ENCODE assay signal across 1 cellular context in genomic region chr15:58749532-58750337, GRCh38.
A peak's percentile ranks its signal among the peaks of the same experiment; 100 is the strongest.
TF ChIP-seq lines count a peak whose summit lies in the region.

TSS of gene ADAM10 (minus strand) at chr15:58749707. CDS start at chr15:58749534, 173 bp downstream.

TF ChIP-seq in GM12878, 131 proteins besides CTCF, POLR2A, EP300 and RAD21 (continued from another document and continues in another):
- TF ChIP-seq IRF3 (IDR thresholded peaks at IDR 0.05) (no peak), SREBF1 (IDR thresholded peaks at IDR 0.05; ENCODE audit: low read length) (no peak), REST (IDR thresholded peaks at IDR 0.05; ENCODE audit: low read depth, low read length) (no peak), PRDM15 (CRISPR knock-in tag; IDR thresholded peaks at IDR 0.05) (no peak; the same call in 1 of the 2 replicates), TBL1XR1 (IDR thresholded peaks at IDR 0.05; ENCODE audit: low read depth, low read length) (no peak), MTA3 (IDR thresholded peaks at IDR 0.05; ENCODE audit: borderline replicate concordance, low read length) (no peak), TARDBP (IDR thresholded peaks at IDR 0.05; ENCODE audit: borderline replicate concordance) (peak; percentile 50; the same call in 1 of the 2 replicates), USF1 (IDR thresholded peaks at IDR 0.05; ENCODE audit: borderline replicate concordance, extremely low read length, insufficient read depth, low read depth, low read length) (peak; percentile 91), HDGF (IDR thresholded peaks at IDR 0.05) (peak; percentile 97), HSF1 (IDR thresholded peaks at IDR 0.05; ENCODE audit: low read depth, low read length) (no peak), ZNF207 (IDR thresholded peaks at IDR 0.05; ENCODE audit: borderline replicate concordance) (no peak), JUND (IDR thresholded peaks at IDR 0.05; ENCODE audit: low read depth, low read length) (no peak), SIN3A (IDR thresholded peaks at IDR 0.05; ENCODE audit: low read depth, low read length) (no peak), NR2C1 (IDR thresholded peaks at IDR 0.05) (no peak), RAD51 (IDR thresholded peaks at IDR 0.05) (peak; percentile 96), BMI1 (IDR thresholded peaks at IDR 0.05; ENCODE audit: borderline replicate concordance) (no peak), BRCA1 (IDR thresholded peaks at IDR 0.05; ENCODE audit: low read depth, low read length) (no peak), ZBTB33 (IDR thresholded peaks at IDR 0.05) (no peak), RFX5 (IDR thresholded peaks at IDR 0.05; ENCODE audit: low read depth, low read length) (no peak), CREB1 (IDR thresholded peaks at IDR 0.05; ENCODE audit: low read depth) (peak; percentile 90), WRNIP1 (IDR thresholded peaks at IDR 0.05; ENCODE audit: borderline replicate concordance, low read depth, low read length) (no peak), ZNF384 (IDR thresholded peaks at IDR 0.05; ENCODE audit: borderline replicate concordance, low read depth, low read length) (no peak), SMARCA5 (IDR thresholded peaks at IDR 0.05) (0 out of 2 replicates have a peak, but pooled peaks have one; percentile 2), KDM1A (IDR thresholded peaks at IDR 0.05; ENCODE audit: borderline replicate concordance) (no peak), NFIC (IDR thresholded peaks at IDR 0.05; ENCODE audit: low read depth, low read length) (no peak), EZH2 (IDR thresholded peaks at IDR 0.05; ENCODE audit: borderline replicate concordance, control insufficient read depth, low read depth, low read length) (no peak), FOS (IDR thresholded peaks at IDR 0.05; ENCODE audit: borderline replicate concordance, extremely low read depth, insufficient read length) (peak; percentile 10), ZNF622 (IDR thresholded peaks at IDR 0.05) (no peak), PAX5 (IDR thresholded peaks at IDR 0.05; ENCODE audit: borderline replicate concordance, low read depth, low read length) (no peak), BCL3 (IDR thresholded peaks at IDR 0.05; ENCODE audit: borderline replicate concordance, insufficient read depth, low read depth, low read length, poor library complexity, severe bottlenecking) (no peak), CREM (IDR thresholded peaks at IDR 0.05; ENCODE audit: low read depth) (peak; percentile 72), MTA2 (IDR thresholded peaks at IDR 0.05; ENCODE audit: low read depth) (no peak), E2F8 (IDR thresholded peaks at IDR 0.05; ENCODE audit: low read depth, partially characterized antibody) (no peak), RELB (IDR thresholded peaks at IDR 0.05; ENCODE audit: low read depth) (peak; percentile 70), ETV6 (conservative IDR thresholded peaks at IDR 0.05 in 1 of 2, IDR thresholded peaks at IDR 0.05 in 1 of 2; ENCODE audit: borderline replicate concordance in 1 of 2, low read depth in 1 of 2) (peak in 1 of 2 experiments; percentile 67; a peak in 1 of 4 replicates), SUZ12 (IDR thresholded peaks at IDR 0.05; ENCODE audit: unreplicated experiment) (no peak), NFXL1 (IDR thresholded peaks at IDR 0.05; ENCODE audit: borderline replicate concordance) (no peak), GATAD2B (conservative IDR thresholded peaks at IDR 0.05; ENCODE audit: low read depth) (0 out of 2 replicates have a peak, but pooled peaks have one; percentile 69), MLLT1 (IDR thresholded peaks at IDR 0.05) (no peak)
